In the genomic region with DNA sequence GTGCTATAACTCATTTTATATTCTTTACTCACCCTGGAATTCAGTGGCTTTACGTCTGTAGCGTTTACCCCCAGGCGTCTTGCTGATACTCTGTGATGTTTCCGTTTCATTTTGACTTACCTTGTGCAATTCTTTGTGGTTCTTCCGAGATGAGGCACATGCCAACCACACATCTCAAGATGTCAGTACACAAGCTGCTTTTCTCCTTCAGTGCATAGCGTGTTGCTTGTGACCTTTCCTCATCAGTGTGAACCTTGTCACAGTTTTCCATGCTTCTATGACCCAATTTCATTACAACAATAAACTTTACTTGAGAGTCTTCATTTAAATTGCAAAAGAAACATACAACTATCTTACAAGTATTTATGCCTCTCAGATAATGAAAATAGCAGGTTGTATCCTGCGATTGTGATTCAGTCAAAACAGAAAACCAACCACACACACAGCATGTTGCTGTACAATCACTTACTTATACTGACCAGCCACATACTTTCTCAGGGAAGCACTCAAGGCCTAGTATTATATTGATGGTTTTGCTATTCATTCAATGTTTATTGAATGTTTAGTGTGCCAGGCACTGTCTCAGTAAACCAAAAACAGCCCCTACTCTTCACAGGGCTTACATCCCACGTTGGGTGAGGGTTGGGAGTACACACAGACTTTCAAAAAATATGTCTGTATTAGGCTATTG, we compare ENCODE assay signal across 8 cellular contexts. TPM values are rescaled to one million over a fixed set of nuclear protein-coding genes. Genes with fewer than 3 reads are reported as not detected.
DNase-seq lines count a peak whose midpoint lies in the region; ATAC-seq lines count a peak whose summit lies in the region.

No MANE protein-coding gene starts in this region.

- DNase-seq in T follicular helper cell (ENCODE audit: low read depth) (peak; percentile 28), NCI-H526 (lab: John Stamatoyannopoulos, UW) (no peak), NCI-H1417 treated with DMSO at 0.1 percent for 48 hours (lab: John Stamatoyannopoulos, UW) (no peak), left colon (no peak)
- DNase-seq in stimulated activated naive CD8-positive, alpha-beta T cell treated with anti-CD3 and anti-CD28 coated beads, Interleukin-15, amount 100 ng/mL, for 72 hours: peak; percentile 57 to 74

- no peak overlapping the region for H3K9ac ChIP-seq in duodenal mucosa (ENCODE audit: low read depth in 1 of 2, low read length in 2 of 2)

- intact Hi-C loops in left colon (cut with DNase I, micrococcal nuclease): no loop called here

- H3K36me3 ChIP-seq in duodenal mucosa (ENCODE audit: control insufficient read depth in 1 of 2, insufficient read depth in 2 of 2, low read length in 2 of 2): no peaks in the 10 kb centered on the region

- ATAC-seq in GM19035 (IDR thresholded peaks at IDR 0.05; ENCODE audit: unreplicated experiment) (peak; percentile 67), HG03066 (IDR thresholded peaks at IDR 0.05; ENCODE audit: low read depth, unreplicated experiment) (peak; percentile 72), left colon (no peak)
- ATAC-seq in stimulated activated naive CD8-positive, alpha-beta T cell treated with anti-CD3 and anti-CD28 coated beads, Interleukin-15, amount 100 ng/mL, for 72 hours: peak; percentile 74

- no peaks in the 10 kb centered on the region for H3K27me3 Mint-ChIP-seq in stimulated activated naive CD8-positive, alpha-beta T cell treated with anti-CD3 and anti-CD28 coated beads, Interleukin-15, amount 100 ng/mL, for 72 hours

- H3K4me3 Mint-ChIP-seq in stimulated activated naive CD8-positive, alpha-beta T cell treated with anti-CD3 and anti-CD28 coated beads, Interleukin-15, amount 100 ng/mL, for 72 hours: peak overlapping the region; percentile 23 to 61

- no peaks in the 10 kb centered on the region for H3K9me3 Mint-ChIP-seq in stimulated activated naive CD8-positive, alpha-beta T cell treated with anti-CD3 and anti-CD28 coated beads, Interleukin-15, amount 100 ng/mL, for 72 hours

- peak overlapping the region; percentile 41 for H3K27ac ChIP-seq in duodenal mucosa (ENCODE audit: low read depth, low read length)

- H3K9me3 ChIP-seq in duodenal mucosa (ENCODE audit: control insufficient read depth in 1 of 2, low read length in 2 of 2): no peaks in the 10 kb centered on the region

- H3K27ac Mint-ChIP-seq in stimulated activated naive CD8-positive, alpha-beta T cell treated with anti-CD3 and anti-CD28 coated beads, Interleukin-15, amount 100 ng/mL, for 72 hours: peak overlapping the region; percentile 81 to 92

- H3K4me3 ChIP-seq in duodenal mucosa (ENCODE audit: low read depth in 1 of 2, low read length in 2 of 2): no peak overlapping the region

- no peaks in the 10 kb centered on the region for H3K27me3 ChIP-seq in duodenal mucosa (ENCODE audit: control insufficient read depth in 1 of 2, insufficient read depth in 2 of 2, low read length in 2 of 2)

- peaks cover 15 to 27% of the 10 kb centered on the region in 2 donors for H3K4me1 ChIP-seq in duodenal mucosa (ENCODE audit: control insufficient read depth in 1 of 2, insufficient read depth in 2 of 2, low read length in 2 of 2)

- H3K4me1 Mint-ChIP-seq in stimulated activated naive CD8-positive, alpha-beta T cell treated with anti-CD3 and anti-CD28 coated beads, Interleukin-15, amount 100 ng/mL, for 72 hours: peaks cover 47% of the 10 kb centered on the region

RNA-seq across cellular contexts. Expression of a gene that starts 4.6 kb away (rescaled TPM):
- total RNA-seq in left colon: 100 to 1,000 TPM; 165 to 186 TPM

Comparison
In these comparisons a context has a peak if more than half of its experiments do, and no peak if none do; other contexts are left out.
1. DNase-seq: peak in T follicular helper cell (single experiment) and stimulated activated naive CD8-positive, alpha-beta T cell treated with anti-CD3 and anti-CD28 coated beads, Interleukin-15, amount 100 ng/mL, for 72 hours (2 of 2); none in NCI-H526 (0 of 2), NCI-H1417 treated with DMSO at 0.1 percent for 48 hours (single experiment) and left colon (0 of 2).